ENCODE assay signal across 3 cellular contexts in the genomic region with DNA sequence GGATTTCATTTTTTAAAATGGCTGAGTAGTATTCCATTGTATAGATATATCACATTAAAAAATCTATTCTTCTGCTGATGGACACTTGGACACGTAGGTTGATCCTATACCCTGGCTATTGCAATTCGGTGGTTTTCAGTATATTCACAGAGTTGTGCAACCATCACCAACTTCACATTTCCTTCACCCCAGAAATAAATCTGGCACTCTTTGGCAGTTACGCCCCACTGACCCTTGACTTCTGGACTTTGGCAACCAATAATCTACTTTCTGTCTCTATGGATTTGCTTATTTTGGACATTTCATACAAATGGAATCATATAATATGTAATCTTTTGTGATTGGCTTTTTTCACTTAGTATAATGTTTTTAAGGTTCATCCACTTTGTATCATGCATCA.
TF ChIP-seq lines count a peak whose summit lies in the region.

No MANE protein-coding gene starts in this region.

TF ChIP-seq in liver, 16 proteins besides CTCF, POLR2A, EP300 and RAD21:
- no peak for TF ChIP-seq TAF1 (conservative IDR thresholded peaks at IDR 0.05)
- TF ChIP-seq, protein P1, sequence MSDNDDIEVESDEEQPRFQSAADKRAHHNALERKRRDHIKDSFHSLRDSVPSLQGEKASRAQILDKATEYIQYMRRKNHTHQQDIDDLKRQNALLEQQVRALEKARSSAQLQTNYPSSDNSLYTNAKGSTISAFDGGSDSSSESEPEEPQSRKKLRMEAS (IDR thresholded peaks at IDR 0.05): no peak
- TF ChIP-seq GABPA (IDR thresholded peaks at IDR 0.05 in 1 of 2, conservative IDR thresholded peaks at IDR 0.05 in 1 of 2): no peak
- TF ChIP-seq FOXA1 (IDR thresholded peaks at IDR 0.05): no peak
- no peak for TF ChIP-seq EGR1 (IDR thresholded peaks at IDR 0.05; ENCODE audit: low read depth in 2 of 2)
- peak; percentile 89 for TF ChIP-seq NR2F2 (IDR thresholded peaks at IDR 0.05)
- TF ChIP-seq ZBTB33 (IDR thresholded peaks at IDR 0.05): peak; percentile 29
- TF ChIP-seq JUND (IDR thresholded peaks at IDR 0.05): no peak
- TF ChIP-seq, protein P2, sequence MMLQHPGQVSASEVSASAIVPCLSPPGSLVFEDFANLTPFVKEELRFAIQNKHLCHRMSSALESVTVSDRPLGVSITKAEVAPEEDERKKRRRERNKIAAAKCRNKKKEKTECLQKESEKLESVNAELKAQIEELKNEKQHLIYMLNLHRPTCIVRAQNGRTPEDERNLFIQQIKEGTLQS (IDR thresholded peaks at IDR 0.05): no peak
- peak; percentile 59 for TF ChIP-seq HNF4G (IDR thresholded peaks at IDR 0.05)
- no peak for TF ChIP-seq FOXA2 (IDR thresholded peaks at IDR 0.05)
- no peak for TF ChIP-seq YY1 (IDR thresholded peaks at IDR 0.05)
- TF ChIP-seq HNF4A (conservative IDR thresholded peaks at IDR 0.05): peak; percentile 81 to 85
- TF ChIP-seq, protein P3, sequence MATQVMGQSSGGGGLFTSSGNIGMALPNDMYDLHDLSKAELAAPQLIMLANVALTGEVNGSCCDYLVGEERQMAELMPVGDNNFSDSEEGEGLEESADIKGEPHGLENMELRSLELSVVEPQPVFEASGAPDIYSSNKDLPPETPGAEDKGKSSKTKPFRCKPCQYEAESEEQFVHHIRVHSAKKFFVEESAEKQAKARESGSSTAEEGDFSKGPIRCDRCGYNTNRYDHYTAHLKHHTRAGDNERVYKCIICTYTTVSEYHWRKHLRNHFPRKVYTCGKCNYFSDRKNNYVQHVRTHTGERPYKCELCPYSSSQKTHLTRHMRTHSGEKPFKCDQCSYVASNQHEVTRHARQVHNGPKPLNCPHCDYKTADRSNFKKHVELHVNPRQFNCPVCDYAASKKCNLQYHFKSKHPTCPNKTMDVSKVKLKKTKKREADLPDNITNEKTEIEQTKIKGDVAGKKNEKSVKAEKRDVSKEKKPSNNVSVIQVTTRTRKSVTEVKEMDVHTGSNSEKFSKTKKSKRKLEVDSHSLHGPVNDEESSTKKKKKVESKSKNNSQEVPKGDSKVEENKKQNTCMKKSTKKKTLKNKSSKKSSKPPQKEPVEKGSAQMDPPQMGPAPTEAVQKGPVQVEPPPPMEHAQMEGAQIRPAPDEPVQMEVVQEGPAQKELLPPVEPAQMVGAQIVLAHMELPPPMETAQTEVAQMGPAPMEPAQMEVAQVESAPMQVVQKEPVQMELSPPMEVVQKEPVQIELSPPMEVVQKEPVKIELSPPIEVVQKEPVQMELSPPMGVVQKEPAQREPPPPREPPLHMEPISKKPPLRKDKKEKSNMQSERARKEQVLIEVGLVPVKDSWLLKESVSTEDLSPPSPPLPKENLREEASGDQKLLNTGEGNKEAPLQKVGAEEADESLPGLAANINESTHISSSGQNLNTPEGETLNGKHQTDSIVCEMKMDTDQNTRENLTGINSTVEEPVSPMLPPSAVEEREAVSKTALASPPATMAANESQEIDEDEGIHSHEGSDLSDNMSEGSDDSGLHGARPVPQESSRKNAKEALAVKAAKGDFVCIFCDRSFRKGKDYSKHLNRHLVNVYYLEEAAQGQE (IDR thresholded peaks at IDR 0.05): no peak
- TF ChIP-seq SP1 (IDR thresholded peaks at IDR 0.05): peak; percentile 53
- peak; percentile 53 to 54 for TF ChIP-seq RXRA (IDR thresholded peaks at IDR 0.05)

TF ChIP-seq in HepG2, 621 proteins besides CTCF, POLR2A, EP300 and RAD21 (continues in another document):
- TF ChIP-seq ZNF234 (CRISPR knock-in tag; conservative IDR thresholded peaks at IDR 0.05) (no peak), ZFY (CRISPR knock-in tag; IDR thresholded peaks at IDR 0.05) (no peak), TRIM22 (IDR thresholded peaks at IDR 0.05) (no peak), ZNF589 (CRISPR knock-in tag; conservative IDR thresholded peaks at IDR 0.05) (no peak), POLR2AphosphoS2 (IDR thresholded peaks at IDR 0.05; ENCODE audit: low read depth, low read length) (no peak), ZNF367 (CRISPR knock-in tag; IDR thresholded peaks at IDR 0.05; ENCODE audit: borderline replicate concordance) (no peak), ZBTB8A (CRISPR knock-in tag; IDR thresholded peaks at IDR 0.05; ENCODE audit: borderline replicate concordance, low read depth) (no peak)
- TF ChIP-seq, protein P4, sequence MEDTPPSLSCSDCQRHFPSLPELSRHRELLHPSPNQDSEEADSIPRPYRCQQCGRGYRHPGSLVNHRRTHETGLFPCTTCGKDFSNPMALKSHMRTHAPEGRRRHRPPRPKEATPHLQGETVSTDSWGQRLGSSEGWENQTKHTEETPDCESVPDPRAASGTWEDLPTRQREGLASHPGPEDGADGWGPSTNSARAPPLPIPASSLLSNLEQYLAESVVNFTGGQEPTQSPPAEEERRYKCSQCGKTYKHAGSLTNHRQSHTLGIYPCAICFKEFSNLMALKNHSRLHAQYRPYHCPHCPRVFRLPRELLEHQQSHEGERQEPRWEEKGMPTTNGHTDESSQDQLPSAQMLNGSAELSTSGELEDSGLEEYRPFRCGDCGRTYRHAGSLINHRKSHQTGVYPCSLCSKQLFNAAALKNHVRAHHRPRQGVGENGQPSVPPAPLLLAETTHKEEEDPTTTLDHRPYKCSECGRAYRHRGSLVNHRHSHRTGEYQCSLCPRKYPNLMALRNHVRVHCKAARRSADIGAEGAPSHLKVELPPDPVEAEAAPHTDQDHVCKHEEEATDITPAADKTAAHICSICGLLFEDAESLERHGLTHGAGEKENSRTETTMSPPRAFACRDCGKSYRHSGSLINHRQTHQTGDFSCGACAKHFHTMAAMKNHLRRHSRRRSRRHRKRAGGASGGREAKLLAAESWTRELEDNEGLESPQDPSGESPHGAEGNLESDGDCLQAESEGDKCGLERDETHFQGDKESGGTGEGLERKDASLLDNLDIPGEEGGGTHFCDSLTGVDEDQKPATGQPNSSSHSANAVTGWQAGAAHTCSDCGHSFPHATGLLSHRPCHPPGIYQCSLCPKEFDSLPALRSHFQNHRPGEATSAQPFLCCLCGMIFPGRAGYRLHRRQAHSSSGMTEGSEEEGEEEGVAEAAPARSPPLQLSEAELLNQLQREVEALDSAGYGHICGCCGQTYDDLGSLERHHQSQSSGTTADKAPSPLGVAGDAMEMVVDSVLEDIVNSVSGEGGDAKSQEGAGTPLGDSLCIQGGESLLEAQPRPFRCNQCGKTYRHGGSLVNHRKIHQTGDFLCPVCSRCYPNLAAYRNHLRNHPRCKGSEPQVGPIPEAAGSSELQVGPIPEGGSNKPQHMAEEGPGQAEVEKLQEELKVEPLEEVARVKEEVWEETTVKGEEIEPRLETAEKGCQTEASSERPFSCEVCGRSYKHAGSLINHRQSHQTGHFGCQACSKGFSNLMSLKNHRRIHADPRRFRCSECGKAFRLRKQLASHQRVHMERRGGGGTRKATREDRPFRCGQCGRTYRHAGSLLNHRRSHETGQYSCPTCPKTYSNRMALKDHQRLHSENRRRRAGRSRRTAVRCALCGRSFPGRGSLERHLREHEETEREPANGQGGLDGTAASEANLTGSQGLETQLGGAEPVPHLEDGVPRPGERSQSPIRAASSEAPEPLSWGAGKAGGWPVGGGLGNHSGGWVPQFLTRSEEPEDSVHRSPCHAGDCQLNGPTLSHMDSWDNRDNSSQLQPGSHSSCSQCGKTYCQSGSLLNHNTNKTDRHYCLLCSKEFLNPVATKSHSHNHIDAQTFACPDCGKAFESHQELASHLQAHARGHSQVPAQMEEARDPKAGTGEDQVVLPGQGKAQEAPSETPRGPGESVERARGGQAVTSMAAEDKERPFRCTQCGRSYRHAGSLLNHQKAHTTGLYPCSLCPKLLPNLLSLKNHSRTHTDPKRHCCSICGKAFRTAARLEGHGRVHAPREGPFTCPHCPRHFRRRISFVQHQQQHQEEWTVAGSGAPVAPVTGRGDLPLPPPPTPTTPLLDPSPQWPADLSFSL (CRISPR knock-in tag; IDR thresholded peaks at IDR 0.05): no peak
- TF ChIP-seq, protein P5, sequence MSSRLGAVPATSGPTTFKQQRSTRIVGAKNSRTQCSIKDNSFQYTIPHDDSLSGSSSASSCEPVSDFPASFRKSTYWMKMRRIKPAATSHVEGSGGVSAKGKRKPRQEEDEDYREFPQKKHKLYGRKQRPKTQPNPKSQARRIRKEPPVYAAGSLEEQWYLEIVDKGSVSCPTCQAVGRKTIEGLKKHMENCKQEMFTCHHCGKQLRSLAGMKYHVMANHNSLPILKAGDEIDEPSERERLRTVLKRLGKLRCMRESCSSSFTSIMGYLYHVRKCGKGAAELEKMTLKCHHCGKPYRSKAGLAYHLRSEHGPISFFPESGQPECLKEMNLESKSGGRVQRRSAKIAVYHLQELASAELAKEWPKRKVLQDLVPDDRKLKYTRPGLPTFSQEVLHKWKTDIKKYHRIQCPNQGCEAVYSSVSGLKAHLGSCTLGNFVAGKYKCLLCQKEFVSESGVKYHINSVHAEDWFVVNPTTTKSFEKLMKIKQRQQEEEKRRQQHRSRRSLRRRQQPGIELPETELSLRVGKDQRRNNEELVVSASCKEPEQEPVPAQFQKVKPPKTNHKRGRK (CRISPR knock-in tag; IDR thresholded peaks at IDR 0.05): no peak

TF ChIP-seq in IMR-90, 13 proteins besides CTCF, POLR2A, EP300 and RAD21:
- 0 out of 2 replicates have a peak, but pooled peaks have one; percentile 8 for TF ChIP-seq CEBPB (IDR thresholded peaks at IDR 0.05; ENCODE audit: low read depth, low read length)
- TF ChIP-seq BHLHE40 (IDR thresholded peaks at IDR 0.05; ENCODE audit: low read depth, low read length): no peak
